ENCODE assay signal across 14 cellular contexts in the genomic region with DNA sequence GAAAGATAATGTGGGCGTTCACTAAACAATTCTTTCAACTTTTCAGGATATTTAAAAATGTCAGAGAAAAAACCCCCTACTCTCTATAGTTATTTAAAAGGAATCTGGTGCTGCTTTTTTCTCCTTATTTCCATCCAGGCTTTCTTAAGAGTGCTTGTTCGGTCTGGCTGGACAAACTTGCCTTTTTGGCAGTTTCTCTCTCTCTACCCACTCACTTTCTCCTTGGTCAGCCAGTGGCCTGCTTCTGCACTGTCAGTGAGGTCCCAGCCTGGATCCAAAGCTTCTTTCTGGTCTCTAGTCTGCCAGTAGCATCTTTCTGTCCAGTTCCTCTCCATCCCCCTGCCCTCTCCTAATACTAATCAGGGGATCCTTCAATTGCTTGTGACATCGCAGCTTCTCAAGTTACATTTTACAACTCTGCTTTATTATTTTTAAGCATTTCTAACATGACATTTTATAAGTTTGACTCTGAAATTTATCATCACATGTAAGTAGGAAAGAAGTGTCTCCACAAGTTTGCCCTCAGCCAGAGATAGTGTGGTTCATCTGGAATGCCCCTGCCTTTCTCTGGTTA. TPM values are rescaled to one million over a fixed set of nuclear protein-coding genes. Genes with fewer than 3 reads are reported as not detected.
DNase-seq lines count a peak whose midpoint lies in the region; ATAC-seq and TF ChIP-seq lines count a peak whose summit lies in the region.
"Had no signal": no experiment of that assay in that cellular context is flagged by ENCODE, and none has a peak within 500 bp of the region (broad histone marks: within the 10 kb centered on the region; RNA-seq: fewer than 3 reads in every experiment).

No MANE protein-coding gene starts in this region.

- peaks cover 5% of the 10 kb centered on the region for H3K4me1 ChIP-seq in endodermal cell (ENCODE audit: control insufficient read depth, insufficient read depth, low read length)
- H3K4me1 ChIP-seq in muscle layer of duodenum (ENCODE audit: control insufficient read depth in 1 of 2, insufficient read depth in 2 of 2, low read length in 2 of 2) = peaks cover 46 to 77% of the 10 kb centered on the region in 2 donors
- H3K4me1 ChIP-seq in uterus = peaks cover 14 to 21% of the 10 kb centered on the region in 2 donors

- no peak for DNase-seq in Right ventricle myocardium inferior (ENCODE audit: missing footprints)
- no peak for DNase-seq in cardiac septum (ENCODE audit: low spot score)
- DNase-seq in endodermal cell = no peak
- DNase-seq in uterus = no peak
- no peak for DNase-seq in DMS153 treated with DMSO at 0.1 percent for 48 hours (lab: John Stamatoyannopoulos, UW; ENCODE audit: unreplicated experiment)
- no peak for DNase-seq in mesenteric fat pad (ENCODE audit: low spot score)
- DNase-seq: activated naive CD8-positive, alpha-beta T cell treated with anti-CD3 and anti-CD28 coated beads, Interleukin-2, amount 10 ng/mL, durations not matched to agents 7 days and 5 days; HCEC 1CT; head of caudate nucleus; stimulated activated CD8-positive, alpha-beta memory T cell treated with anti-CD3 and anti-CD28 coated beads, Interleukin-4, amount 100 ng/mL, for 48 hours had no signal

- no peak overlapping the region for H3K4me3 ChIP-seq in endodermal cell (ENCODE audit: low read length)
- H3K4me3 ChIP-seq in muscle layer of duodenum (ENCODE audit: low read depth in 1 of 2, low read length in 2 of 2) = peak overlapping the region in 1 of 2 donors; percentile 0
- H3K4me3 ChIP-seq in uterus = no peak overlapping the region

- H3K27ac Mint-ChIP-seq in endodermal cell = peak overlapping the region; percentile 36
- H3K27ac Mint-ChIP-seq: activated naive CD8-positive, alpha-beta T cell treated with anti-CD3 and anti-CD28 coated beads, Interleukin-2, amount 10 ng/mL, durations not matched to agents 7 days and 5 days; T-helper 1 cell treated with Interleukin-12 subunit alpha and Interleukin-12 subunit beta and Interleukin-4 antibody, amounts not matched to agents 30 μg/mL and 1 μg/mL, for 36 hours had no signal

- TF ChIP-seq CTCF in endodermal cell (conservative IDR thresholded peaks at IDR 0.05) = no peak
- no peak for TF ChIP-seq CTCF in uterus (IDR thresholded peaks at IDR 0.05)

- WGBS in endodermal cell (ENCODE audit: insufficient coverage in 1 of 2, insufficient read length in 1 of 2), 2 experiments = 89 to 96% methylated on average over 1 to 3 of the region's 3 CpGs

- H3K27me3 ChIP-seq in endodermal cell (ENCODE audit: control insufficient read depth, insufficient read depth, low read length, poor library complexity, severe bottlenecking) (no peaks in the 10 kb centered on the region), muscle layer of duodenum (ENCODE audit: low read depth, low read length) (no peaks in the 10 kb centered on the region), uterus (no peaks in the 10 kb centered on the region)

- peaks cover 19% of the 10 kb centered on the region for H3K4me1 Mint-ChIP-seq in endodermal cell

- no peaks in the 10 kb centered on the region for H3K27me3 Mint-ChIP-seq in endodermal cell (ENCODE audit: insufficient read depth)
- H3K27me3 Mint-ChIP-seq: activated naive CD8-positive, alpha-beta T cell treated with anti-CD3 and anti-CD28 coated beads, Interleukin-2, amount 10 ng/mL, durations not matched to agents 7 days and 5 days had no signal

- H3K36me3 ChIP-seq in endodermal cell (ENCODE audit: control insufficient read depth, insufficient read depth, low read length) = no peaks in the 10 kb centered on the region
- H3K36me3 ChIP-seq in muscle layer of duodenum (ENCODE audit: control insufficient read depth in 1 of 2, insufficient read depth in 2 of 2, low read length in 2 of 2) = no peaks in the 10 kb centered on the region
- no peaks in the 10 kb centered on the region for H3K36me3 ChIP-seq in uterus

- peak; percentile 47 for ATAC-seq in Right ventricle myocardium inferior
- ATAC-seq in GM18909 (IDR thresholded peaks at IDR 0.05; ENCODE audit: poor library complexity, unreplicated experiment) = no peak

- intact Hi-C loops in Right ventricle myocardium inferior (cut with DNase I) = loop anchor here (5.0 kb wide), 2 partner anchors 459 to 574 kb away; no protein-coding TSS in a partner anchor
- intact Hi-C loops in cardiac septum (cut with DNase I) = loop anchor here (2.0 kb wide), 1 partner anchor 23 kb away; no protein-coding TSS in a partner anchor
- intact Hi-C loops in uterus (cut with DNase I; ENCODE audit: low total_unique reads) = no loop called here

- no peak overlapping the region for H3K27ac ChIP-seq in endodermal cell (ENCODE audit: low read depth, low read length)
- peak overlapping the region; percentile 83 for H3K27ac ChIP-seq in muscle layer of duodenum (ENCODE audit: low read length)
- peak overlapping the region; percentile 81 to 89 for H3K27ac ChIP-seq in uterus
- H3K27ac ChIP-seq: C4-2B had no signal

- H3K9me3 ChIP-seq in endodermal cell (ENCODE audit: control insufficient read depth, low read length) (peaks cover 29% of the 10 kb centered on the region), muscle layer of duodenum (ENCODE audit: control insufficient read depth in 1 of 2, low read length in 2 of 2) (no peaks in the 10 kb centered on the region), uterus (no peaks in the 10 kb centered on the region)

- no peak overlapping the region for H3K4me3 Mint-ChIP-seq in endodermal cell
- H3K4me3 Mint-ChIP-seq: activated naive CD8-positive, alpha-beta T cell treated with anti-CD3 and anti-CD28 coated beads, Interleukin-2, amount 10 ng/mL, durations not matched to agents 7 days and 5 days; T-helper 1 cell treated with Interleukin-12 subunit alpha and Interleukin-12 subunit beta and Interleukin-4 antibody, amounts not matched to agents 30 μg/mL and 1 μg/mL, for 36 hours had no signal

- H3K9me3 Mint-ChIP-seq in endodermal cell = peaks cover 11% of the 10 kb centered on the region
- H3K9me3 Mint-ChIP-seq: activated naive CD8-positive, alpha-beta T cell treated with anti-CD3 and anti-CD28 coated beads, Interleukin-2, amount 10 ng/mL, durations not matched to agents 7 days and 5 days; T-helper 1 cell treated with Interleukin-12 subunit alpha and Interleukin-12 subunit beta and Interleukin-4 antibody, amounts not matched to agents 30 μg/mL and 1 μg/mL, for 36 hours had no signal

- peaks cover 21% of the 10 kb centered on the region for H3K36me3 Mint-ChIP-seq in endodermal cell (ENCODE audit: low read depth)

- no peak for TF ChIP-seq POLR2A in uterus (IDR thresholded peaks at IDR 0.05)

- H3K9ac ChIP-seq in endodermal cell (ENCODE audit: extremely low read depth, low read length, poor library complexity, severe bottlenecking) = no peak overlapping the region

RNA-seq across cellular contexts. Expression of a gene that starts 50.4 kb away (rescaled TPM):
- total RNA-seq in Right ventricle myocardium inferior (113 TPM), cardiac septum (166 TPM), endodermal cell (10 to 100 TPM; 29.8 to 30.2 TPM), uterus (100 to 1,000 TPM; 101 to 358 (median 190) TPM), mesenteric fat pad (174 TPM)
- polyA plus RNA-seq in endodermal cell (2013, experiment 1 of 2) = 29.8 TPM
- 31.2 TPM for polyA plus RNA-seq in endodermal cell (2013, experiment 2 of 2)
